In the genomic region with DNA sequence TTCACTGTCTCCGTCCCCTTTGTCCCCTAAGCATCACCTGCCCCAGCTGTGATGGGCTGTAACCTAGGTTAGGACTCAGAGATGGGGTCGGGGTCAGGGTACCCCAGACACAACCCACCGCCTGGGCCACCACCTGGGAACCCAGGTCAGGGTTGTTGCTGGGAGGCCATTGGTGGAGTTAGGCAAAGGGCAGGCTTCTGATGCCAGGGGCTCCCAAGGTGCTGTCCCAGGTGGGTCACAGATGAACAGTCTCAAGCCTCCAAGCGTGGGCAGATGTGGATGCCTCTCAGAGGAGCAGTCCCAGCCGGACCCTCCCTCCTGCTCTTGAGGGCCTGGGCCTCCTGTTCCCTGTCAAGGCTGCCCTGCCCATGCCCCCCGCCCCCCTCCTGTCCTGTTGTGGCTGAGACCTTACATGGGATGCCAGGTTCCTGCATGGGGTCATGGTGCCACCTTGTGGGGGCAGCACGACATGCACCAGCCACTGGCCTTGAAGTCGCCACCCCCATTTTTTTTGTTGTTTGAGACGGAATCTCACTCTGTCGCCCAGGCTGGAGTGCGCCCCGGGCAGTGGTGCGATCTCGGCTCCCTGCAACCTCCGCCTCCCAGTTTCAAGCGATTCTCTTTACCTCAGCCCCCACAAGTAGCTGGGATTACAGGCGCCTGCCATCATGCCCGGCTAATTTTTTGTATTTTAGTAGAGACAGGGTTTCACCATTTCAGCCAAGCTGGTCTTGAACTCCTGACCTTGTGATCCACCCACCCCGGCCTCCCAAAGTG, we compare ENCODE assay signal across 9 cellular contexts. TPM values are rescaled to one million over a fixed set of nuclear protein-coding genes. Genes with fewer than 3 reads are reported as not detected.
DNase-seq lines count a peak whose midpoint lies in the region; ATAC-seq and TF ChIP-seq lines count a peak whose summit lies in the region.
"Had no signal": no experiment of that assay in that cellular context is flagged by ENCODE, and none has a peak within 500 bp of the region (broad histone marks: within the 10 kb centered on the region; RNA-seq: fewer than 3 reads in every experiment).

No MANE protein-coding gene starts in this region.

- peak; percentile 58 for ATAC-seq in central memory CD8-positive, alpha-beta T cell (replicated peaks; ENCODE audit: extremely low read depth, poor library complexity, severe bottlenecking)
- ATAC-seq in left lung (peak; percentile 45), GM19035 (IDR thresholded peaks at IDR 0.05; ENCODE audit: unreplicated experiment) (no peak)

- H3K27ac ChIP-seq in left lung, result no peak overlapping the region

- peak; percentile 52 for DNase-seq in EL
- peak; percentile 47 to 52 for DNase-seq in central memory CD8-positive, alpha-beta T cell (ENCODE audit: low spot score in 2 of 2)
- peak in 1 of 2 donors; percentile 83 for DNase-seq in left lung
- peak; percentile 40 to 46 for DNase-seq in stimulated activated CD8-positive, alpha-beta memory T cell treated with anti-CD3 and anti-CD28 coated beads, Interleukin-15, amount 100 ng/mL, for 48 hours (ENCODE audit: low read depth in 2 of 2)
- no peak for DNase-seq in cerebellar nuclear complex (lab: John Stamatoyannopoulos, UW)

- H3K36me3 ChIP-seq in Loucy (ENCODE audit: insufficient read depth, low read length), result peaks cover 55% of the 10 kb centered on the region; the same call in 1 of the 2 replicates
- peaks cover 0 to 83% of the 10 kb centered on the region in 2 donors for H3K36me3 ChIP-seq in left lung

- no peak overlapping the region for H3K27ac Mint-ChIP-seq in central memory CD8-positive, alpha-beta T cell (ENCODE audit: low read depth)
- H3K27ac Mint-ChIP-seq: T-helper 1 cell treated with Interleukin-12 subunit alpha and Interleukin-12 subunit beta and Interleukin-4 antibody, amounts not matched to agents 30 μg/mL and 1 μg/mL, for 36 hours had no signal

- H3K4me1 Mint-ChIP-seq in central memory CD8-positive, alpha-beta T cell, result no peaks in the 10 kb centered on the region

- no peak overlapping the region for H2AFZ ChIP-seq in Loucy (ENCODE audit: low read length)

- no peak overlapping the region for H3K9ac ChIP-seq in Loucy (ENCODE audit: low read depth, low read length, poor library complexity, severe bottlenecking)

- H3K36me3 Mint-ChIP-seq in central memory CD8-positive, alpha-beta T cell (ENCODE audit: insufficient read depth), result peaks cover 17% of the 10 kb centered on the region

- no peaks in the 10 kb centered on the region for H3K9me2 ChIP-seq in Loucy (replicated peaks; ENCODE audit: low read depth, low read length)

- no peaks in the 10 kb centered on the region for H4K20me1 ChIP-seq in Loucy (ENCODE audit: insufficient read depth, low read length, poor library complexity, severe bottlenecking)

- no peaks in the 10 kb centered on the region for H3K27me3 Mint-ChIP-seq in central memory CD8-positive, alpha-beta T cell

- no peaks in the 10 kb centered on the region for H3K9me3 Mint-ChIP-seq in central memory CD8-positive, alpha-beta T cell
- H3K9me3 Mint-ChIP-seq: T-helper 1 cell treated with Interleukin-12 subunit alpha and Interleukin-12 subunit beta and Interleukin-4 antibody, amounts not matched to agents 30 μg/mL and 1 μg/mL, for 36 hours had no signal

- no peaks in the 10 kb centered on the region for H3K79me2 ChIP-seq in Loucy (ENCODE audit: insufficient read depth, low read length)

- H3K4me3 Mint-ChIP-seq in central memory CD8-positive, alpha-beta T cell, result no peak overlapping the region
- H3K4me3 Mint-ChIP-seq: T-helper 1 cell treated with Interleukin-12 subunit alpha and Interleukin-12 subunit beta and Interleukin-4 antibody, amounts not matched to agents 30 μg/mL and 1 μg/mL, for 36 hours had no signal

- H3K4me1 ChIP-seq in Loucy (ENCODE audit: insufficient read depth, low read length, poor library complexity, severe bottlenecking) (no peaks in the 10 kb centered on the region), left lung (peaks cover 0 to 12% of the 10 kb centered on the region in 2 donors)

- TF ChIP-seq CTCF in Loucy (conservative IDR thresholded peaks at IDR 0.05; ENCODE audit: low read length) (peak; percentile 68), WI38 (IDR thresholded peaks at IDR 0.05; ENCODE audit: low read depth, low read length) (peak; percentile 46), left lung (IDR thresholded peaks at IDR 0.05) (peak; percentile 47 to 62)

- H3K9me3 ChIP-seq in Loucy (ENCODE audit: insufficient read depth, low read depth, low read length) (no peaks in the 10 kb centered on the region), left lung (no peaks in the 10 kb centered on the region)

- no peaks in the 10 kb centered on the region for H3F3A ChIP-seq in Loucy (ENCODE audit: low read depth)

- H3K4me3 ChIP-seq in Loucy (ENCODE audit: low read length, poor library complexity, severe bottlenecking) (no peak overlapping the region), WI38 (ENCODE audit: low read depth, low read length) (no peak overlapping the region), left lung (no peak overlapping the region)

- H3K27me3 ChIP-seq in Loucy (ENCODE audit: insufficient read depth, low read length, poor library complexity, severe bottlenecking), result no peaks in the 10 kb centered on the region
- no peaks in the 10 kb centered on the region for H3K27me3 ChIP-seq in left lung

- intact Hi-C loops in left lung (cut with DNase I), result no loop called here

- no peak overlapping the region for H3K4me2 ChIP-seq in Loucy (ENCODE audit: low read depth, low read length, poor library complexity, severe bottlenecking)

RNA-seq across cellular contexts. Expression of gene GATD1, which starts 12.1 kb away (rescaled TPM):
- 10 to 100 TPM; 57.9 to 63.7 TPM for total RNA-seq in left lung

RNA-seq across cellular contexts. Expression of gene TALDO1, which starts 17.9 kb away (rescaled TPM):
- 100 to 1,000 TPM; 206 to 322 TPM for total RNA-seq in left lung

RNA-seq across cellular contexts. Expression of gene CEND1, which starts 24.7 kb away (rescaled TPM):
- total RNA-seq in left lung, result under 1 TPM in 1 of 2 donors, not detected in 1; 0.47 TPM

RNA-seq across cellular contexts. Expression of gene SLC25A22, which starts 32.9 kb away (rescaled TPM):
- 10 to 100 TPM; 28.9 to 29.4 TPM for total RNA-seq in left lung

RNA-seq across cellular contexts. Expression of gene PIDD1, which starts 39.8 kb away (rescaled TPM):
- total RNA-seq in left lung, result 10 to 100 TPM; 13.8 to 18.6 TPM

Comparison
In these comparisons a context has a peak if more than half of its experiments do, and no peak if none do; other contexts are left out.
1. DNase-seq: peak in EL (single experiment), central memory CD8-positive, alpha-beta T cell (2 of 2) and stimulated activated CD8-positive, alpha-beta memory T cell treated with anti-CD3 and anti-CD28 coated beads, Interleukin-15, amount 100 ng/mL, for 48 hours (2 of 2); none in cerebellar nuclear complex (0 of 2).
2. Peak in every context shown above with its lines, with median percentiles within 50 percentile points of each other: CTCF ChIP-seq.